ENCODE assay signal across 9 cellular contexts in the genomic region with DNA sequence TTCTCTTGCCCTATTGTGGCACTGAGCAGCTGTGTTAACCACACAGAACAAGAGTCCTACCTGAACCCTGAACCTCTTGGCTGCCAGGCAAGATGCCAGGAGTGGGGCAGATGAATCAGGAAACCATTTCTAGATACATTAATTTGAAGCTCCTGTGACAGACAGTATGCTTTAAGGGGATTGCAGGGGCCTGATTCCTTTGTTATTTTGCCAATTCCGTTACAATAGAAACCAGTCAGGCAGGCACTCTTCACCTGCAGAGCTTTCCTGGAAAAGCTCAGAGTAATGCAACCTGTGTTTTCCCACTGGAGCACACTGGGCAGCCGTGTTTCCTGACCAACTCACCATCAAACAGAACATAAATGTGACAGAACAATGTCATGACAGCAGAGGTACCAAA.
"Had no signal": no experiment of that assay in that cellular context is flagged by ENCODE, and none has a peak within 500 bp of the region (broad histone marks: within the 10 kb centered on the region; RNA-seq: fewer than 3 reads in every experiment).

No MANE protein-coding gene starts in this region.

- ATAC-seq: activated CD8-positive, alpha-beta memory T cell treated with anti-CD3 and anti-CD28 coated beads, Interleukin-2, amount 10 ng/mL, durations not matched to agents 7 days and 5 days; activated naive CD4-positive, alpha-beta T cell treated with anti-CD3 and anti-CD28 coated beads, Interleukin-2, amount 50 U/mL, for 72 hours; sciatic nerve had no signal

- DNase-seq: activated CD4-positive, alpha-beta T cell treated with anti-CD3 and anti-CD28 coated beads for 1 hour; activated CD4-positive, alpha-beta T cell treated with anti-CD3 and anti-CD28 coated beads, Interleukin-2, amount 50 U/mL, for 48 hours; activated CD8-positive, alpha-beta memory T cell treated with anti-CD3 and anti-CD28 coated beads, Interleukin-2, amount 10 ng/mL, durations not matched to agents 7 days and 5 days; activated effector memory CD4-positive, alpha-beta T cell treated with Interleukin-2 at 50 U/mL for 16 hours; activated T-cell treated with anti-CD3 and anti-CD28 coated beads, Interleukin-2, amount 50 U/mL, for 1 hour; islet precursor cell; midbrain had no signal
